In the genomic region with DNA sequence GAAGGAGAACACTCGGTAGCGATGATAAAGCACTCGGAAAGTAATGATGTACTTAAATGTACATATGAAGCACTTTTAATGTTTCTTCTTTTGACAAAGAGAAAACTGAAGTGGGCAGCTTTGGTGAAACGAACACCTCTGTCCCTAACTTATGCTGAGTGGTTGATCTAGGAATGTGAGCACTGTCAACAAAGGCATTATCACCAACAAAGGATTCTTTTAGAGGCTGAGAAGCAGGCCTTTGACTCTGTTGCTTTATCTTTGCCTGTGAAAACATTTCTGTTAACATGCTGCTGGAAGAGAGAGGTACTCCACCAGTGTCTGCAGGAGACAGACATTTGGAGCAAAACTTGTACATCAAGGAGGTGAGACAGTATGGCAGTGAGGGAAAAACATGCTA, we compare ENCODE assay signal across 1 cellular context.
TF ChIP-seq lines count a peak whose summit lies in the region.

No MANE protein-coding gene starts in this region.

TF ChIP-seq in HepG2, 621 proteins besides CTCF, POLR2A, EP300 and RAD21 (continued from another document):
- no peak for TF ChIP-seq PRPF4 (IDR thresholded peaks at IDR 0.05; ENCODE audit: low read depth, low read length, poor library complexity, severe bottlenecking)
- TF ChIP-seq NFIB (CRISPR knock-in tag; IDR thresholded peaks at IDR 0.05; ENCODE audit: borderline replicate concordance): no peak
- TF ChIP-seq, protein P1, sequence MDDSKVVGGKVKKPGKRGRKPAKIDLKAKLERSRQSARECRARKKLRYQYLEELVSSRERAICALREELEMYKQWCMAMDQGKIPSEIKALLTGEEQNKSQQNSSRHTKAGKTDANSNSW (CRISPR knock-in tag; IDR thresholded peaks at IDR 0.05; ENCODE audit: borderline replicate concordance): no peak
- TF ChIP-seq CREB1 (IDR thresholded peaks at IDR 0.05): no peak
- no peak for TF ChIP-seq CREB1 (CRISPR knock-in tag; IDR thresholded peaks at IDR 0.05)
- TF ChIP-seq ZNF446 (CRISPR knock-in tag; IDR thresholded peaks at IDR 0.05): no peak
- TF ChIP-seq KDM1A (CRISPR knock-in tag; IDR thresholded peaks at IDR 0.05): no peak
- no peak for TF ChIP-seq ZC3H13 (CRISPR knock-in tag; IDR thresholded peaks at IDR 0.05)
- no peak for TF ChIP-seq NCOA5 (CRISPR knock-in tag; IDR thresholded peaks at IDR 0.05)
- no peak for TF ChIP-seq ZNF430 (CRISPR knock-in tag; IDR thresholded peaks at IDR 0.05)
- TF ChIP-seq KDM4B (CRISPR knock-in tag; IDR thresholded peaks at IDR 0.05): no peak
TF ChIP-seq in HepG2: peak in this region for 0.
